ENCODE assay signal across 23 cellular contexts in the genomic region with DNA sequence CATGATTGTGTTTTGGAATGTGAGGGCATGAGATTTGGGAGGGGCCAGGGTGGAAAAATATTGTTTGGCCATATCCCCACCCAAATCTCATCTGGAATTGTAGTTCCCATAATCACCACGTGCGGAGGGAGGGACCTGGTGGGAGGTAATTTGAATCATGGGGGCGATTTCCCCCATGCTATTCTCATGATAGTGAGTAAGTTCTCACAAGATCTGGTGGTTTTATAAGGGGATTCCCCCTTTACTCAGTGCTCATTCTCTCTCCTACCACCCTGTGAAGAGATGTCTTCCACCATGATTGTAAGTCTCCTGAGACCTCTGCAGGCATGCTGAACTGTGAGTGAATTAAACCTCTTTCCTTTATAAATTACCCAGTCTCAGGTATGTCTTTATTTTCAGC. TPM values are rescaled to one million over a fixed set of nuclear protein-coding genes. Genes with fewer than 3 reads are reported as not detected.
DNase-seq lines count a peak whose midpoint lies in the region; ATAC-seq and TF ChIP-seq lines count a peak whose summit lies in the region.
"Had no signal": no experiment of that assay in that cellular context is flagged by ENCODE, and none has a peak within 500 bp of the region (broad histone marks: within the 10 kb centered on the region; RNA-seq: fewer than 3 reads in every experiment).

No MANE protein-coding gene starts in this region.

- peaks cover 23% of the 10 kb centered on the region for H3K9me3 Mint-ChIP-seq in activated naive CD4-positive, alpha-beta T cell treated with anti-CD3 and anti-CD28 coated beads for 36 hours
- H3K9me3 Mint-ChIP-seq in activated T-helper 17 cell treated with anti-CD3 and anti-CD28 coated beads, Interleukin-2, amount 50 U/mL, for 72 hours = peaks cover 10% of the 10 kb centered on the region
- H3K9me3 Mint-ChIP-seq in stimulated activated naive CD8-positive, alpha-beta T cell treated with anti-CD3 and anti-CD28 coated beads, Interleukin-15, amount 100 ng/mL, for 72 hours = peaks cover 14 to 32% of the 10 kb centered on the region in 2 donors
- H3K9me3 Mint-ChIP-seq in progenitor cell of endocrine pancreas (ENCODE audit: low read depth) = peaks cover 6% of the 10 kb centered on the region

- H3K27me3 Mint-ChIP-seq in activated naive CD4-positive, alpha-beta T cell treated with anti-CD3 and anti-CD28 coated beads for 36 hours (ENCODE audit: low read depth) = no peaks in the 10 kb centered on the region
- no peaks in the 10 kb centered on the region for H3K27me3 Mint-ChIP-seq in activated T-helper 17 cell treated with anti-CD3 and anti-CD28 coated beads, Interleukin-2, amount 50 U/mL, for 72 hours
- H3K27me3 Mint-ChIP-seq in stimulated activated naive CD8-positive, alpha-beta T cell treated with anti-CD3 and anti-CD28 coated beads, Interleukin-15, amount 100 ng/mL, for 72 hours = peaks cover under 1% of the 10 kb centered on the region
- H3K27me3 Mint-ChIP-seq in progenitor cell of endocrine pancreas = peaks cover 10% of the 10 kb centered on the region

- H3K27ac ChIP-seq in tibial nerve = no peak overlapping the region
- H3K27ac ChIP-seq: ascending aorta had no signal

- WGBS in tibial nerve, 2 donors = 71 to 77% methylated on average over 3 of the region's 3 CpGs

- no peak for TF ChIP-seq POLR2A in tibial nerve (IDR thresholded peaks at IDR 0.05)

- TF ChIP-seq CTCF in tibial nerve (IDR thresholded peaks at IDR 0.05) (no peak), progenitor cell of endocrine pancreas (IDR thresholded peaks at IDR 0.05; ENCODE audit: unreplicated experiment) (no peak)

- H3K4me3 Mint-ChIP-seq in activated naive CD4-positive, alpha-beta T cell treated with anti-CD3 and anti-CD28 coated beads for 36 hours = no peak overlapping the region
- peak overlapping the region; percentile 31 for H3K4me3 Mint-ChIP-seq in activated T-helper 17 cell treated with anti-CD3 and anti-CD28 coated beads, Interleukin-2, amount 50 U/mL, for 72 hours
- no peak overlapping the region for H3K4me3 Mint-ChIP-seq in stimulated activated naive CD8-positive, alpha-beta T cell treated with anti-CD3 and anti-CD28 coated beads, Interleukin-15, amount 100 ng/mL, for 72 hours
- H3K4me3 Mint-ChIP-seq in progenitor cell of endocrine pancreas (ENCODE audit: low read depth) = no peak overlapping the region

- peak; percentile 61 for DNase-seq in activated naive CD4-positive, alpha-beta T cell treated with anti-CD3 and anti-CD28 coated beads for 36 hours
- no peak for DNase-seq in activated naive CD4-positive, alpha-beta T cell (lab: John Stamatoyannopoulos, UW)
- DNase-seq in left lobe of liver (ENCODE audit: low spot score) (peak; percentile 18), tibial nerve (ENCODE audit: low spot score in 2 of 2) (no peak), progenitor cell of endocrine pancreas (ENCODE audit: low spot score, unreplicated experiment) (no peak)
- DNase-seq in stimulated activated naive CD8-positive, alpha-beta T cell treated with anti-CD3 and anti-CD28 coated beads, Interleukin-15, amount 100 ng/mL, for 72 hours = no peak
- DNase-seq: DMS79; effector memory CD4-positive, alpha-beta T cell; head of caudate nucleus; IMR-90; mucosa of descending colon; NCI-H1694; NCI-H748 treated with DMSO at 0.1 percent for 48 hours; Right ventricle myocardium superior; SW 1271 had no signal

- H3K4me3 ChIP-seq in tibial nerve = no peak overlapping the region
- H3K4me3 ChIP-seq: ascending aorta, mucosa of descending colon had no signal

- H3K4me1 Mint-ChIP-seq in activated naive CD4-positive, alpha-beta T cell treated with anti-CD3 and anti-CD28 coated beads for 36 hours (ENCODE audit: low read depth) = peaks cover 26% of the 10 kb centered on the region
- H3K4me1 Mint-ChIP-seq in activated T-helper 17 cell treated with anti-CD3 and anti-CD28 coated beads, Interleukin-2, amount 50 U/mL, for 72 hours = peaks cover 14% of the 10 kb centered on the region
- H3K4me1 Mint-ChIP-seq in stimulated activated naive CD8-positive, alpha-beta T cell treated with anti-CD3 and anti-CD28 coated beads, Interleukin-15, amount 100 ng/mL, for 72 hours = peaks cover 28% of the 10 kb centered on the region
- peaks cover 2% of the 10 kb centered on the region for H3K4me1 Mint-ChIP-seq in progenitor cell of endocrine pancreas (ENCODE audit: low read depth)

- ATAC-seq in activated T-helper 17 cell treated with anti-CD3 and anti-CD28 coated beads, Interleukin-2, amount 50 U/mL, for 72 hours (replicated peaks) = peak; percentile 90
- ATAC-seq in left lobe of liver = no peak
- peak; percentile 90 for ATAC-seq in stimulated activated naive CD8-positive, alpha-beta T cell treated with anti-CD3 and anti-CD28 coated beads, Interleukin-15, amount 100 ng/mL, for 72 hours
- ATAC-seq in GM18873 (IDR thresholded peaks at IDR 0.05; ENCODE audit: low FRiP score, unreplicated experiment) = no peak
- ATAC-seq: mucosa of descending colon had no signal

- H3K27ac Mint-ChIP-seq in activated naive CD4-positive, alpha-beta T cell treated with anti-CD3 and anti-CD28 coated beads for 36 hours = no peak overlapping the region
- no peak overlapping the region for H3K27ac Mint-ChIP-seq in activated T-helper 17 cell treated with anti-CD3 and anti-CD28 coated beads, Interleukin-2, amount 50 U/mL, for 72 hours
- H3K27ac Mint-ChIP-seq in stimulated activated naive CD8-positive, alpha-beta T cell treated with anti-CD3 and anti-CD28 coated beads, Interleukin-15, amount 100 ng/mL, for 72 hours = no peak overlapping the region
- no peak overlapping the region for H3K27ac Mint-ChIP-seq in progenitor cell of endocrine pancreas
- H3K27ac Mint-ChIP-seq: activated T-helper 2 cell treated with anti-CD3 and anti-CD28 coated beads, Interferon-gamma antibody, Interleukin-2, Interleukin-4, amounts not matched to agents 10 μg/mL and 5 μg/mL and 100 μg/mL, durations not matched to agents 14 hours and 24 hours and 36 hours had no signal

- TF ChIP-seq EP300 in tibial nerve (IDR thresholded peaks at IDR 0.05) = no peak

- peaks cover 3% of the 10 kb centered on the region for H3K36me3 Mint-ChIP-seq in activated naive CD4-positive, alpha-beta T cell treated with anti-CD3 and anti-CD28 coated beads for 36 hours (ENCODE audit: low read depth)
- H3K36me3 Mint-ChIP-seq in activated T-helper 17 cell treated with anti-CD3 and anti-CD28 coated beads, Interleukin-2, amount 50 U/mL, for 72 hours (ENCODE audit: low read depth) = no peaks in the 10 kb centered on the region
- no peaks in the 10 kb centered on the region for H3K36me3 Mint-ChIP-seq in progenitor cell of endocrine pancreas (ENCODE audit: insufficient read depth)

- H3K27me3 ChIP-seq in tibial nerve = no peaks in the 10 kb centered on the region
- H3K27me3 ChIP-seq: ascending aorta, neutrophil had no signal

- no peaks in the 10 kb centered on the region for H3K9me3 ChIP-seq in tibial nerve
- H3K9me3 ChIP-seq: ascending aorta, mucosa of descending colon, neutrophil had no signal

- H3K36me3 ChIP-seq in tibial nerve = no peaks in the 10 kb centered on the region
- H3K36me3 ChIP-seq: ascending aorta, neutrophil had no signal

- peaks cover 0 to 6% (median 0%) of the 10 kb centered on the region in 4 donors for H3K4me1 ChIP-seq in tibial nerve
- H3K4me1 ChIP-seq: ascending aorta had no signal

- intact Hi-C loops in activated naive CD4-positive, alpha-beta T cell treated with anti-CD3 and anti-CD28 coated beads for 36 hours (cut with micrococcal nuclease) = loop anchor here (1.0 to 5.0 kb wide), 4 partner anchors 23 to 665 kb away; no protein-coding TSS in a partner anchor

- CTCF ChIA-PET in activated naive CD4-positive, alpha-beta T cell treated with anti-CD3 and anti-CD28 coated beads for 36 hours (lab: Charles Lee) = no interaction called here

RNA-seq across cellular contexts. Expression of a gene that starts 15.7 kb away (rescaled TPM):
- total RNA-seq in activated naive CD4-positive, alpha-beta T cell treated with anti-CD3 and anti-CD28 coated beads for 36 hours = not detected
- total RNA-seq in activated T-helper 17 cell treated with anti-CD3 and anti-CD28 coated beads, Interleukin-2, amount 50 U/mL, for 72 hours = not detected
- total RNA-seq in left lobe of liver (not detected), tibial nerve (not detected), progenitor cell of endocrine pancreas (not detected in 2 replicates)
- total RNA-seq: activated T-helper 2 cell treated with anti-CD3 and anti-CD28 coated beads, Interferon-gamma antibody, Interleukin-2, Interleukin-4, amounts not matched to agents 10 μg/mL and 5 μg/mL and 100 μg/mL, durations not matched to agents 14 hours and 24 hours and 36 hours; ascending aorta; IMR-90; liver; MCF 10A; mucosa of descending colon; Right ventricle myocardium superior; subcutaneous adipose tissue had no signal

RNA-seq across cellular contexts. Expression of a gene that starts 55.4 kb away (rescaled TPM):
- total RNA-seq in activated naive CD4-positive, alpha-beta T cell treated with anti-CD3 and anti-CD28 coated beads for 36 hours = 1 to 10 TPM; 3.9 to 4.8 TPM
- 1 to 10 TPM; 3.2 to 8.7 TPM for total RNA-seq in activated T-helper 17 cell treated with anti-CD3 and anti-CD28 coated beads, Interleukin-2, amount 50 U/mL, for 72 hours
- total RNA-seq in left lobe of liver (16.9 TPM), tibial nerve (100 to 1,000 TPM; 118 to 192 (median 146) TPM), progenitor cell of endocrine pancreas (23.6 and 25.1 TPM in 2 replicates)

Comparison
In these comparisons a context has a peak if more than half of its experiments do, and no peak if none do; other contexts are left out.
1. DNase-seq: peak in activated naive CD4-positive, alpha-beta T cell treated with anti-CD3 and anti-CD28 coated beads for 36 hours (single experiment) and left lobe of liver (single experiment); none in activated naive CD4-positive, alpha-beta T cell (0 of 4), stimulated activated naive CD8-positive, alpha-beta T cell treated with anti-CD3 and anti-CD28 coated beads, Interleukin-15, amount 100 ng/mL, for 72 hours (0 of 2), tibial nerve (0 of 2) and progenitor cell of endocrine pancreas (single experiment).
2. ATAC-seq: peak in activated T-helper 17 cell treated with anti-CD3 and anti-CD28 coated beads, Interleukin-2, amount 50 U/mL, for 72 hours (single experiment) and stimulated activated naive CD8-positive, alpha-beta T cell treated with anti-CD3 and anti-CD28 coated beads, Interleukin-15, amount 100 ng/mL, for 72 hours (single experiment); none in left lobe of liver (single experiment) and GM18873 (single experiment).